ENCODE assay signal across 8 cellular contexts in genomic region chr1:32650752-32651460, GRCh38. TPM values are rescaled to one million over a fixed set of nuclear protein-coding genes. Genes with fewer than 3 reads are reported as not detected.
A peak's percentile ranks its signal among the peaks of the same experiment; 100 is the strongest.
DNase-seq lines count a peak whose midpoint lies in the region; ATAC-seq and TF ChIP-seq lines count a peak whose summit lies in the region.

RBBP4 (plus strand) TSS chr1:32651208; CDS start chr1:32651307, 99 bp downstream.

- peak within 1 kb of the TSS; percentile 82 for H3K9ac ChIP-seq in mucosa of stomach (ENCODE audit: low read length)

- POLR2A ChIA-PET in PC-9 (lab: Charles Lee; ENCODE audit: unreplicated experiment): interaction anchor here (0.6 to 0.7 kb wide), 3 partner anchors 14 to 961 kb away, joined by 3 to 6 read pairs (median 5); no protein-coding TSS in a partner anchor

- CTCF ChIA-PET in PC-9 (lab: Charles Lee): interaction anchor here (0.6 to 1.6 kb wide), 2 partner anchors 130 to 216 kb away, joined by 3 to 6 read pairs; no protein-coding TSS in a partner anchor

- DNase-seq in DMS153 (lab: John Stamatoyannopoulos, UW) (peak; percentile 98), PC-9 (peak; percentile 85 to 98), erythroblast (lab: John Stamatoyannopoulos, UW) (peak; percentile 99)
- peak; percentile 96 for DNase-seq in Jurkat, Clone E6-1 (ENCODE audit: low read depth, low spot score)
- DNase-seq in activated T-cell treated with anti-CD3 and anti-CD28 coated beads, Interleukin-2, amount 50 U/mL, for 1 hour: peak; percentile 99
- peak; percentile 98 to 99 for DNase-seq in stimulated activated CD8-positive, alpha-beta memory T cell treated with anti-CD3 and anti-CD28 coated beads, Interleukin-7, amount 100 ng/mL, for 1 hour (ENCODE audit: low read depth in 2 of 2)

- peak within 1 kb of the TSS; percentile 99 for H3K4me2 ChIP-seq in PC-9

- TF ChIP-seq CTCF in PC-9 (conservative IDR thresholded peaks at IDR 0.05): no peak

- H3K79me2 ChIP-seq in PC-9 (ENCODE audit: low read depth): peaks cover 83% of the 10 kb centered on the region

- peaks cover 19% of the 10 kb centered on the region; the same call in 1 of the 2 replicates for H4K20me1 ChIP-seq in PC-9 (ENCODE audit: insufficient read depth)

- TF ChIP-seq POLR2A in erythroblast (IDR thresholded peaks at IDR 0.05; ENCODE audit: low read length): peak; percentile 59

- no TSS peak for BruUV-seq in PC-9 (replicated peaks; lab: Mats Ljungman, UMichigan)

- peak within 1 kb of the TSS; percentile 90 for H2AFZ ChIP-seq in PC-9

- H3K4me3 ChIP-seq in Jurkat, Clone E6-1 (ENCODE audit: low read length): peak within 1 kb of the TSS; percentile 98
- H3K4me3 ChIP-seq in PC-9: peak within 1 kb of the TSS; percentile 81
- H3K4me3 ChIP-seq in mucosa of stomach (ENCODE audit: low read length): peak within 1 kb of the TSS; percentile 48

- H3K27me3 ChIP-seq in PC-9 (ENCODE audit: insufficient read depth, low read depth) (no peaks in the 10 kb centered on the region), mucosa of stomach (ENCODE audit: control insufficient read depth, insufficient read depth, low read length) (no peaks in the 10 kb centered on the region)

- peaks cover 34% of the 10 kb centered on the region for H3K36me3 ChIP-seq in PC-9 (ENCODE audit: low read depth)
- no peaks in the 10 kb centered on the region for H3K36me3 ChIP-seq in mucosa of stomach (ENCODE audit: control insufficient read depth, insufficient read depth, low read length)

- peak within 1 kb of the TSS; percentile 96 for H3K27ac ChIP-seq in PC-9

- no peaks in the 10 kb centered on the region for H3K9me2 ChIP-seq in PC-9 (ENCODE audit: insufficient read depth)

- H3K4me1 ChIP-seq in PC-9 (replicated peaks; ENCODE audit: insufficient read depth) (peaks cover 33% of the 10 kb centered on the region), mucosa of stomach (ENCODE audit: control insufficient read depth, insufficient read depth, low read length) (peaks cover 19% of the 10 kb centered on the region)

- intact Hi-C loops in PC-9 (cut with micrococcal nuclease; ENCODE audit: unreplicated experiment): loop anchor here (1.0 to 5.0 kb wide), 4 partner anchors 114 to 249 kb away; partner anchors contain the start of genes S100PBP, YARS1 and ZBTB8A

- peaks cover 30% of the 10 kb centered on the region; the same call in 1 of the 2 replicates for H3F3A ChIP-seq in PC-9 (ENCODE audit: insufficient read depth, low read depth)

- peak; percentile 78 for ATAC-seq in GM21619 (IDR thresholded peaks at IDR 0.05; ENCODE audit: unreplicated experiment)

- H3K9me3 ChIP-seq in PC-9 (ENCODE audit: insufficient read depth, low read depth) (no peaks in the 10 kb centered on the region), mucosa of stomach (ENCODE audit: control insufficient read depth, low read length) (no peaks in the 10 kb centered on the region)

RNA-seq across cellular contexts. Expression of gene RBBP4, which starts in this region (rescaled TPM):
- 493 TPM for polyA plus RNA-seq in Jurkat, Clone E6-1 (2012; ENCODE audit: insufficient read depth, insufficient read length)
- total RNA-seq in PC-9 (2021): 185 and 206 TPM in 2 replicates

Comparison
In these comparisons a context has a peak if more than half of its experiments do, and no peak if none do; other contexts are left out.
1. Peak in every context shown above with its lines: DNase-seq, ATAC-seq, H3K4me3 ChIP-seq and H3K27ac ChIP-seq.
2. H3K4me3 ChIP-seq: peak in every context shown above with its lines; median percentile 98 in Jurkat, Clone E6-1; 81 in PC-9; 48 in mucosa of stomach.